In genomic region chr19:10061717-10062310, GRCh38 we compare ENCODE assay signal across 2 cellular contexts.
TF ChIP-seq lines count a peak whose summit lies in the region.

No MANE protein-coding gene starts in this region.

TF ChIP-seq in GM23338, 12 proteins besides CTCF, POLR2A, EP300 and RAD21:
- TF ChIP-seq CREB1 (CRISPR knock-in tag; IDR thresholded peaks at IDR 0.05; ENCODE audit: low read depth) (no peak), REST (IDR thresholded peaks at IDR 0.05; ENCODE audit: unreplicated experiment) (peak; percentile 91), NANOG (IDR thresholded peaks at IDR 0.05; ENCODE audit: borderline replicate concordance) (no peak), JUNB (IDR thresholded peaks at IDR 0.05; ENCODE audit: unreplicated experiment) (no peak), STAT1 (IDR thresholded peaks at IDR 0.05; ENCODE audit: unreplicated experiment) (no peak), ETS1 (IDR thresholded peaks at IDR 0.05) (no peak), ZNF462 (CRISPR knock-in tag; IDR thresholded peaks at IDR 0.05) (no peak)

TF ChIP-seq in SK-N-SH, 30 proteins besides CTCF, POLR2A, EP300 and RAD21:
- TF ChIP-seq RXRA (IDR thresholded peaks at IDR 0.05; ENCODE audit: borderline replicate concordance, low read depth) (no peak), REST (IDR thresholded peaks at IDR 0.05; ENCODE audit: low read depth, low read length) (peak; percentile 96)
TF ChIP-seq in SK-N-SH: peak in this region for 1.
